Comparison of ENCODE assay signal across 9 cellular contexts in the genomic region with DNA sequence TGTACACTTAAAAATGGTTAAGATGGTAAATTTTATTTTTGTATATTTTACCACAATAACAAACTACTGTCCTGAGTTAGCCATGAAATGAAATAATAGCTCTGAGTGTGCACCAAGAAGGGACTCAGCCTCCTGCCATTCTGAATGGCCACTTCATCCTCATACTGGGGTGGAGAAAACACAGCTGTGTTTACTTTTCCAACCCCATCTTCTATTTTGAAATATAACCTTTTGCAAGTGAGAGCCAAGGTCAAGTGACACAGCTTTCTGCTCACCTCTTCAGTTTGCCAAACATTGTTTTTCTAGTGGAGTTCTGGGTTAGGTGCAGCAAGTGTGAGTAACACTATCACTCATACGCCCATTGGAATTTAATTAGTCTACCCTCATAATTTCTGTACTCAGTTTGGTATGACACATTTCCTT.
DNase-seq lines count a peak whose midpoint lies in the region; ATAC-seq, FAIRE-seq and TF ChIP-seq lines count a peak whose summit lies in the region.
"Had no signal": no experiment of that assay in that cellular context is flagged by ENCODE, and none has a peak within 500 bp of the region (broad histone marks: within the 10 kb centered on the region; RNA-seq: fewer than 3 reads in every experiment).

No MANE protein-coding gene starts in this region.

- intact Hi-C loops in left lung (cut with DNase I) = no loop called here
- intact Hi-C loops in spleen (cut with DNase I; ENCODE audit: low total_unique reads) = no loop called here

- no peak for FAIRE-seq in GM12891 (lab: Jason Lieb, UNC)

- no peak overlapping the region for H3K27ac ChIP-seq in left lung
- no peak overlapping the region for H3K27ac ChIP-seq in spleen

- 82 to 95% (median 88%) methylated on average over 1 of the region's 1 CpG for whole genome bisulfite sequencing in spleen, 5 donors

- TF ChIP-seq CTCF in left lung (IDR thresholded peaks at IDR 0.05) = no peak
- no peak for TF ChIP-seq CTCF in spleen (IDR thresholded peaks at IDR 0.05 in 8 of 11, conservative IDR thresholded peaks at IDR 0.05 in 3 of 11)

- DNase-seq in DMS153 treated with DMSO at 0.1 percent for 48 hours (lab: John Stamatoyannopoulos, UW; ENCODE audit: unreplicated experiment) (peak; percentile 99), MG63 (peak; percentile 53), SHP77 (lab: John Stamatoyannopoulos, UW) (peak; percentile 94 to 95), left lung (no peak), spleen (no peak), T-helper 9 cell (no peak), GM12891 (ENCODE audit: insufficient read length, low spot score) (no peak)
- DNase-seq: T-cell had no signal

- H3K9me3 ChIP-seq in MG63 (peaks cover 9% of the 10 kb centered on the region), left lung (peaks cover 0 to under 1% of the 10 kb centered on the region in 2 donors), spleen (peaks cover 0 to 3% (median under 1%) of the 10 kb centered on the region in 8 donors)

- TF ChIP-seq POLR2A in spleen (IDR thresholded peaks at IDR 0.05) (no peak), GM12891 (IDR thresholded peaks at IDR 0.05; ENCODE audit: low read depth, low read length) (no peak)

- H3K4me1 ChIP-seq in left lung (no peaks in the 10 kb centered on the region), spleen (peaks cover 0 to 29% (median 19%) of the 10 kb centered on the region in 6 donors)

- H3K36me3 ChIP-seq in MG63 (no peaks in the 10 kb centered on the region), left lung (no peaks in the 10 kb centered on the region), spleen (no peaks in the 10 kb centered on the region)

- H3K27me3 ChIP-seq in MG63 (no peaks in the 10 kb centered on the region), left lung (no peaks in the 10 kb centered on the region), spleen (replicated peaks in 1 of 7) (no peaks in the 10 kb centered on the region)

- H3K4me3 ChIP-seq in MG63 (no peak overlapping the region), left lung (no peak overlapping the region), spleen (no peak overlapping the region)

- ATAC-seq in left lung (peak; percentile 92), HG02852 (IDR thresholded peaks at IDR 0.05; ENCODE audit: unreplicated experiment) (no peak)
- ATAC-seq: T-cell had no signal

TF ChIP-seq in GM12891, 5 proteins besides CTCF, POLR2A, EP300 and RAD21:
- TF ChIP-seq PAX5 (IDR thresholded peaks at IDR 0.05; ENCODE audit: insufficient read depth, low read length, severe bottlenecking) = no peak
- no peak for TF ChIP-seq SPI1 (IDR thresholded peaks at IDR 0.05; ENCODE audit: low read depth, low read length)
TF ChIP-seq in GM12891: peak in this region for 0.

Comparison
In these comparisons a context has a peak if more than half of its experiments do, and no peak if none do; other contexts are left out.
1. DNase-seq: peak in DMS153 treated with DMSO at 0.1 percent for 48 hours (single experiment), MG63 (single experiment) and SHP77 (2 of 2); none in left lung (0 of 2), spleen (single experiment), T-helper 9 cell (single experiment) and GM12891 (single experiment).